Comparison of ENCODE assay signal across 17 cellular contexts in genomic region chr9:113526841-113527240, GRCh38.
DNase-seq lines count a peak whose midpoint lies in the region; ATAC-seq and TF ChIP-seq lines count a peak whose summit lies in the region.
"Had no signal": no experiment of that assay in that cellular context is flagged by ENCODE, and none has a peak within 500 bp of the region (broad histone marks: within the 10 kb centered on the region; RNA-seq: fewer than 3 reads in every experiment).

No MANE protein-coding gene starts in this region.

- TF ChIP-seq CTCF in endodermal cell (conservative IDR thresholded peaks at IDR 0.05) = no peak
- TF ChIP-seq CTCF in tibial artery (IDR thresholded peaks at IDR 0.05) = no peak

- H3K27me3 ChIP-seq in endodermal cell (ENCODE audit: control insufficient read depth, insufficient read depth, low read length, poor library complexity, severe bottlenecking) = no peaks in the 10 kb centered on the region
- H3K27me3 ChIP-seq in tibial artery = no peaks in the 10 kb centered on the region
- H3K27me3 ChIP-seq: left lung, pancreas had no signal

- H3K4me1 ChIP-seq in endodermal cell (ENCODE audit: control insufficient read depth, insufficient read depth, low read length) (peaks cover 9% of the 10 kb centered on the region), tibial artery (peaks cover 0 to 64% (median 48%) of the 10 kb centered on the region in 4 donors)
- H3K4me1 ChIP-seq: pancreas had no signal

- H3K4me1 Mint-ChIP-seq in activated naive CD8-positive, alpha-beta T cell (ENCODE audit: low read depth) = peaks cover 68% of the 10 kb centered on the region
- no peaks in the 10 kb centered on the region for H3K4me1 Mint-ChIP-seq in endodermal cell
- H3K4me1 Mint-ChIP-seq in naive thymus-derived CD8-positive, alpha-beta T cell = peaks cover 42 to 86% (median 74%) of the 10 kb centered on the region in 4 donors

- DNase-seq in endodermal cell (no peak), tibial artery (no peak), posterior vena cava (ENCODE audit: low spot score) (no peak), superior temporal gyrus (ENCODE audit: extremely low spot score) (no peak)
- peak in 4 of 10 donors; percentile 27 to 76 (median 53) for DNase-seq in naive thymus-derived CD8-positive, alpha-beta T cell
- DNase-seq in effector CD4-positive, alpha-beta T cell = no peak
- DNase-seq: activated CD4-positive, alpha-beta memory T cell treated with anti-CD3 and anti-CD28 coated beads, Interleukin-2, amount 10 ng/mL, durations not matched to agents 7 days and 5 days; CD4-positive, CD25-positive, alpha-beta regulatory T cell; dermis blood vessel endothelial cell; left lung; NCI-H1694 treated with DMSO at 0.1 percent for 48 hours; NCI-H82; pancreas; stimulated activated CD4-positive, alpha-beta T cell treated with anti-CD3 and anti-CD28 coated beads, Interleukin-1b, Interleukin-23, amount 100 ng/mL, for 48 hours had no signal

- POLR2A ChIA-PET in naive thymus-derived CD8-positive, alpha-beta T cell (lab: Charles Lee) = interaction anchor here (1.0 to 8.0 kb wide), 7 partner anchors 10 to 125 kb away, joined by 3 to 119 read pairs (median 6); partner anchors contain the start of genes ALAD, C9orf43 and POLE3

- H3K27me3 Mint-ChIP-seq in activated naive CD8-positive, alpha-beta T cell = no peaks in the 10 kb centered on the region
- no peaks in the 10 kb centered on the region for H3K27me3 Mint-ChIP-seq in endodermal cell (ENCODE audit: insufficient read depth)
- H3K27me3 Mint-ChIP-seq in naive thymus-derived CD8-positive, alpha-beta T cell = no peaks in the 10 kb centered on the region
- H3K27me3 Mint-ChIP-seq: activated CD4-positive, alpha-beta memory T cell treated with anti-CD3 and anti-CD28 coated beads, Interleukin-2, amount 10 ng/mL, durations not matched to agents 7 days and 5 days; activated naive CD4-positive, alpha-beta T cell treated with anti-CD3 and anti-CD28 coated beads, Interleukin-2, amount 50 U/mL, for 24 hours; CD4-positive, CD25-positive, alpha-beta regulatory T cell had no signal

- H3K36me3 ChIP-seq in endodermal cell (ENCODE audit: control insufficient read depth, insufficient read depth, low read length) (no peaks in the 10 kb centered on the region), tibial artery (peaks cover 9 to 25% (median 15%) of the 10 kb centered on the region in 3 donors)
- H3K36me3 ChIP-seq: HAP-1 had no signal

- H3K9ac ChIP-seq in endodermal cell (ENCODE audit: extremely low read depth, low read length, poor library complexity, severe bottlenecking) = no peak overlapping the region

- H3K9me3 ChIP-seq in endodermal cell (ENCODE audit: control insufficient read depth, low read length) = no peaks in the 10 kb centered on the region
- H3K9me3 ChIP-seq in tibial artery = no peaks in the 10 kb centered on the region
- H3K9me3 ChIP-seq: HAP-1, left lung, pancreas had no signal

- peak; percentile 50 to 70 for ATAC-seq in naive thymus-derived CD8-positive, alpha-beta T cell
- ATAC-seq: left lung, pancreas had no signal

- H3K4me3 ChIP-seq in endodermal cell (ENCODE audit: low read length) = no peak overlapping the region
- no peak overlapping the region for H3K4me3 ChIP-seq in tibial artery
- H3K4me3 ChIP-seq: HAP-1, left lung, pancreas had no signal

- no peaks in the 10 kb centered on the region for H3K9me3 Mint-ChIP-seq in activated naive CD8-positive, alpha-beta T cell (ENCODE audit: low read depth)
- no peaks in the 10 kb centered on the region for H3K9me3 Mint-ChIP-seq in endodermal cell
- H3K9me3 Mint-ChIP-seq in naive thymus-derived CD8-positive, alpha-beta T cell = no peaks in the 10 kb centered on the region
- H3K9me3 Mint-ChIP-seq: activated CD4-positive, alpha-beta memory T cell treated with anti-CD3 and anti-CD28 coated beads, Interleukin-2, amount 10 ng/mL, durations not matched to agents 7 days and 5 days; activated naive CD4-positive, alpha-beta T cell treated with anti-CD3 and anti-CD28 coated beads, Interleukin-2, amount 50 U/mL, for 24 hours; CD4-positive, CD25-positive, alpha-beta regulatory T cell had no signal

- no peak overlapping the region for H3K27ac ChIP-seq in endodermal cell (ENCODE audit: low read depth, low read length)
- peak overlapping the region; percentile 79 to 83 for H3K27ac ChIP-seq in tibial artery
- H3K27ac ChIP-seq: pancreas had no signal

- H3K27ac Mint-ChIP-seq in activated naive CD8-positive, alpha-beta T cell = peak overlapping the region; percentile 79
- H3K27ac Mint-ChIP-seq in endodermal cell = peak overlapping the region; percentile 2
- peak overlapping the region; percentile 74 to 98 (median 96) for H3K27ac Mint-ChIP-seq in naive thymus-derived CD8-positive, alpha-beta T cell
- H3K27ac Mint-ChIP-seq: activated CD4-positive, alpha-beta memory T cell treated with anti-CD3 and anti-CD28 coated beads, Interleukin-2, amount 10 ng/mL, durations not matched to agents 7 days and 5 days; activated naive CD4-positive, alpha-beta T cell treated with anti-CD3 and anti-CD28 coated beads, Interleukin-2, amount 50 U/mL, for 24 hours had no signal

- WGBS in endodermal cell (ENCODE audit: insufficient coverage in 1 of 2, insufficient read length in 1 of 2), 2 experiments = 77 to 85% methylated on average over 3 to 4 of the region's 4 CpGs

- H3K4me3 Mint-ChIP-seq in activated naive CD8-positive, alpha-beta T cell = peak overlapping the region; percentile 74
- H3K4me3 Mint-ChIP-seq in endodermal cell = no peak overlapping the region
- peak overlapping the region; percentile 64 to 91 (median 80) for H3K4me3 Mint-ChIP-seq in naive thymus-derived CD8-positive, alpha-beta T cell
- H3K4me3 Mint-ChIP-seq: activated CD4-positive, alpha-beta memory T cell treated with anti-CD3 and anti-CD28 coated beads, Interleukin-2, amount 10 ng/mL, durations not matched to agents 7 days and 5 days had no signal

- intact Hi-C loops in tibial artery (cut with DNase I; ENCODE audit: low total_unique reads) (no loop called here), posterior vena cava (cut with DNase I) (no loop called here)

- peaks cover 13% of the 10 kb centered on the region for H3K36me3 Mint-ChIP-seq in activated naive CD8-positive, alpha-beta T cell
- no peaks in the 10 kb centered on the region for H3K36me3 Mint-ChIP-seq in endodermal cell (ENCODE audit: low read depth)
- peaks cover 0 to 47% (median 16%) of the 10 kb centered on the region in 3 donors for H3K36me3 Mint-ChIP-seq in naive thymus-derived CD8-positive, alpha-beta T cell

Comparison
In these comparisons a context has a peak if more than half of its experiments do, and no peak if none do; other contexts are left out.
1. H3K27ac Mint-ChIP-seq: peak in every context shown above with its lines; median percentile 96 in naive thymus-derived CD8-positive, alpha-beta T cell; 79 in activated naive CD8-positive, alpha-beta T cell; 2 in endodermal cell.